Comparison of ENCODE assay signal across 11 cellular contexts in the genomic region with DNA sequence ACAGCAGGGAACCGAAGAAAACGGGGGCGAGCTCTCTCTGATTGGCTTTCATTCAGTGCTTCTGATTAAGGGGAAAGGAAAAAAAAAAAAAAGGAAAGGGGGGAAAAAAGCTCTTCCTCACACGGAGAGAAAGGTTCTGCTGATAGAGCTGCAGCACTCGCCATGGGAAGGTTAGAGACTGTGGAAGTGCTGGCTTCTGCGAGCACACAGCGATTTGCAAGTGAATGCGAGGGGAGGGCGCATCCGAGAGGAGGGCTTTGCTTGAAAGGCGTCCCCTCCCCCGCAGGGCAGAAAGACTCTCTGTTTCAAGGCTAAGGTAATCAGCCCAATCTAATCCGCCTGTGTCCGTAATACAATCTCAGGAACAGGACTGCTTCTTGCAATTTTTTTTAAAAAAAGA. TPM values are rescaled to one million over a fixed set of nuclear protein-coding genes. Genes with fewer than 3 reads are reported as not detected.
DNase-seq lines count a peak whose midpoint lies in the region; ATAC-seq and TF ChIP-seq lines count a peak whose summit lies in the region.
"Had no signal": no experiment of that assay in that cellular context is flagged by ENCODE, and none has a peak within 500 bp of the region (broad histone marks: within the 10 kb centered on the region; RNA-seq: fewer than 3 reads in every experiment).

A gene (minus strand): TSS at position 222 of the 400 bp plus-strand sequence. CDS start 51,488 bp downstream, outside the sequence.

- H3K27ac ChIP-seq in breast epithelium = no peak within 1 kb of the TSS
- H3K27ac ChIP-seq: thyroid gland had no signal

- H3K36me3 ChIP-seq in breast epithelium = no peaks in the 10 kb centered on the region
- H3K36me3 ChIP-seq: thyroid gland had no signal

- H3K27me3 ChIP-seq in breast epithelium = peaks cover 0 to 21% of the 10 kb centered on the region in 2 donors
- H3K27me3 ChIP-seq: thyroid gland had no signal

- no peak for DNase-seq in AG04449 (ENCODE audit: low read depth, low spot score)
- peak; percentile 88 for DNase-seq in NCI-H146 (lab: John Stamatoyannopoulos, UW)
- DNase-seq in breast epithelium (ENCODE audit: low spot score in 2 of 2) = no peak
- DNase-seq in left kidney (ENCODE audit: low read depth, low spot score) = peak; percentile 97
- no peak for DNase-seq in Kasumi-1 (lab: John Stamatoyannopoulos, UW)
- no peak for DNase-seq in epidermal melanocyte (ENCODE audit: insufficient read length, low spot score)
- DNase-seq: DMS79 treated with DMSO at 0.1 percent for 48 hours, naive B cell had no signal

- no peaks in the 10 kb centered on the region for H3K4me1 ChIP-seq in breast epithelium
- H3K4me1 ChIP-seq: thyroid gland had no signal

- TF ChIP-seq CTCF in AG04449 (IDR thresholded peaks at IDR 0.05; ENCODE audit: insufficient read depth, low read length, missing control alignments) (no peak), breast epithelium (IDR thresholded peaks at IDR 0.05) (no peak)

- POLR2A ChIA-PET in AG04449 (lab: Yijun Ruan, JAX) = no interaction called here

- no peak for TF ChIP-seq POLR2A in breast epithelium (IDR thresholded peaks at IDR 0.05)

- no peaks in the 10 kb centered on the region for H3K9me3 ChIP-seq in breast epithelium
- H3K9me3 ChIP-seq: thyroid gland had no signal

- H3K4me3 ChIP-seq in AG04449 (ENCODE audit: low read depth, low read length) = peak within 1 kb of the TSS; percentile 51
- peak within 1 kb of the TSS in 2 of 3 donors; percentile 12 to 46 for H3K4me3 ChIP-seq in breast epithelium
- H3K4me3 ChIP-seq: thyroid gland had no signal

- CTCF ChIA-PET in AG04449 (lab: Yijun Ruan, JAX) = no interaction called here

- ATAC-seq in GM21825 (IDR thresholded peaks at IDR 0.05; ENCODE audit: unreplicated experiment) (no peak), HG03460 (IDR thresholded peaks at IDR 0.05; ENCODE audit: unreplicated experiment) (no peak)

- intact Hi-C loops in breast epithelium (cut with DNase I; ENCODE audit: low total_unique reads) = no loop called here

RNA-seq across cellular contexts. Expression of the gene that starts here (rescaled TPM):
- total RNA-seq in breast epithelium = not detected
- total RNA-seq: thyroid gland had no signal

Comparison
In these comparisons a context has a peak if more than half of its experiments do, and no peak if none do; other contexts are left out.
1. DNase-seq: peak in NCI-H146 (single experiment) and left kidney (single experiment); none in AG04449 (single experiment), breast epithelium (0 of 2), Kasumi-1 (0 of 2) and epidermal melanocyte (single experiment).